ENCODE assay signal across 24 cellular contexts in the genomic region with DNA sequence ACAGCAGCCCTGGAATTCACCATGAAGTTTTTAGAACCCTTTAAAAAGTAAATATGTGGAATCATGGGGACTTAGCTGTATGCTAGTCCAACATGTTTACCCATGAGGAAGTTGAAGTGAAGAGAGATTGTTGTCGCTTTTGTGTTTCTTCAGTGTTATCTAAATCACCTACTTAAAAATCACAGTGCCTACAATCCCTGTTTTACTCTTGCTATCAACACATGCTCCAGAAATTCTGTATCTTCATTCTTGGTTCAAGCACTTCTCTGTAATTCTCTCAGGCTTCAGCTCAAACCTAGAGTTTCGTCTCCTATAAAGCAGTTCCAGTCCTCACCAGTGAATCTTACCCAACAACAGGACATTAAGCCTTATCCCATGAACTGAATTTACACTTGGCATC. TPM values are rescaled to one million over a fixed set of nuclear protein-coding genes. Genes with fewer than 3 reads are reported as not detected.
DNase-seq lines count a peak whose midpoint lies in the region; ATAC-seq, FAIRE-seq and TF ChIP-seq lines count a peak whose summit lies in the region.
"Had no signal": no experiment of that assay in that cellular context is flagged by ENCODE, and none has a peak within 500 bp of the region (broad histone marks: within the 10 kb centered on the region; RNA-seq: fewer than 3 reads in every experiment).

No MANE protein-coding gene starts in this region.

- no peak overlapping the region for H4K8ac ChIP-seq in mesendoderm (ENCODE audit: low read depth, low read length)

- no peak overlapping the region for H2AK5ac ChIP-seq in mesendoderm (ENCODE audit: low read length)

- H3K27me3 ChIP-seq in K562 (ENCODE audit: control insufficient read depth in 2 of 2, insufficient read depth in 2 of 2, low read length in 2 of 2) (no peaks in the 10 kb centered on the region), endodermal cell (ENCODE audit: control insufficient read depth, insufficient read depth, low read length, poor library complexity, severe bottlenecking) (no peaks in the 10 kb centered on the region), mesendoderm (ENCODE audit: insufficient read depth, low read length, poor library complexity) (no peaks in the 10 kb centered on the region)
- H3K27me3 ChIP-seq: BLaER1 treated with 17β-estradiol and CSF1 and Interleukin-3, amounts not matched to agents 10 nM and 100 nM had no signal

- in situ Hi-C loops in K562 (cut with MboI) = no loop called here

- no peak overlapping the region for H2BK120ac ChIP-seq in mesendoderm (ENCODE audit: low read depth, low read length)

- H4K5ac ChIP-seq in mesendoderm (ENCODE audit: low read length) = no peak overlapping the region

- H3K56ac ChIP-seq in mesendoderm (ENCODE audit: low read length) = peak overlapping the region; percentile 67

- H3K4me2 ChIP-seq in K562 (ENCODE audit: insufficient read depth, low read length) = no peak overlapping the region
- no peak overlapping the region for H3K4me2 ChIP-seq in mesendoderm (ENCODE audit: low read length)
- H3K4me2 ChIP-seq: A549; BLaER1 treated with 17β-estradiol and CSF1 and Interleukin-3, amounts not matched to agents 10 nM and 100 nM had no signal

- no peak for TF ChIP-seq RAD21 in K562 (CRISPR knock-in tag; conservative IDR thresholded peaks at IDR 0.05 in 1 of 2, IDR thresholded peaks at IDR 0.05 in 1 of 2)

- no peak for TF ChIP-seq EP300 in K562 (IDR thresholded peaks at IDR 0.05; ENCODE audit: low read length)

- H2BK15ac ChIP-seq in mesendoderm (replicated peaks; ENCODE audit: low read depth) = no peak overlapping the region

- peak overlapping the region; percentile 28 for H3K27ac Mint-ChIP-seq in endodermal cell
- no peak overlapping the region for H3K27ac Mint-ChIP-seq in activated CD8-positive, alpha-beta T cell treated with anti-CD3 and anti-CD28 coated beads, Interleukin-2, amount 10 ng/mL, durations not matched to agents 7 days and 5 days
- H3K27ac Mint-ChIP-seq: CD14-positive monocyte; CD4-positive, alpha-beta T cell; CD8-positive, alpha-beta memory T cell had no signal

- no peaks in the 10 kb centered on the region for H4K20me1 ChIP-seq in K562 (replicated peaks; ENCODE audit: control insufficient read depth, insufficient read depth, low read length)
- H4K20me1 ChIP-seq: BLaER1 treated with 17β-estradiol and CSF1 and Interleukin-3, amounts not matched to agents 10 nM and 100 nM had no signal

- H2AFZ ChIP-seq in K562 (ENCODE audit: low read depth, low read length) = no peak overlapping the region

- H3K79me2 ChIP-seq in K562 (ENCODE audit: control insufficient read depth, insufficient read depth, low read length) (no peaks in the 10 kb centered on the region), mesendoderm (ENCODE audit: control insufficient read depth, insufficient read depth, low read length) (no peaks in the 10 kb centered on the region)

- peaks cover 12 to 15% of the 10 kb centered on the region in 2 experiments; a peak in 4 of 5 replicates for H3K4me1 ChIP-seq in K562 (replicated peaks in 1 of 2; ENCODE audit: control insufficient read depth in 2 of 2, insufficient read depth in 2 of 2, low read length in 2 of 2)
- peaks cover 6% of the 10 kb centered on the region for H3K4me1 ChIP-seq in endodermal cell (ENCODE audit: control insufficient read depth, insufficient read depth, low read length)
- peaks cover 8% of the 10 kb centered on the region for H3K4me1 ChIP-seq in mesendoderm (ENCODE audit: control insufficient read depth, low read depth, low read length)
- H3K4me1 ChIP-seq: A549; BE2C; BLaER1 treated with 17β-estradiol and CSF1 and Interleukin-3, amounts not matched to agents 10 nM and 100 nM had no signal

- peaks cover 7% of the 10 kb centered on the region for H3K36me3 Mint-ChIP-seq in endodermal cell (ENCODE audit: low read depth)
- no peaks in the 10 kb centered on the region for H3K36me3 Mint-ChIP-seq in activated CD8-positive, alpha-beta T cell treated with anti-CD3 and anti-CD28 coated beads, Interleukin-2, amount 10 ng/mL, durations not matched to agents 7 days and 5 days (ENCODE audit: low read depth)
- H3K36me3 Mint-ChIP-seq: CD14-positive monocyte; CD8-positive, alpha-beta memory T cell had no signal

- H3K4me3 Mint-ChIP-seq in endodermal cell = no peak overlapping the region
- H3K4me3 Mint-ChIP-seq in activated CD8-positive, alpha-beta T cell treated with anti-CD3 and anti-CD28 coated beads, Interleukin-2, amount 10 ng/mL, durations not matched to agents 7 days and 5 days = no peak overlapping the region
- H3K4me3 Mint-ChIP-seq: CD14-positive monocyte; CD4-positive, alpha-beta T cell; CD8-positive, alpha-beta memory T cell had no signal

- H3K9me3 Mint-ChIP-seq in endodermal cell = no peaks in the 10 kb centered on the region
- H3K9me3 Mint-ChIP-seq in activated CD8-positive, alpha-beta T cell treated with anti-CD3 and anti-CD28 coated beads, Interleukin-2, amount 10 ng/mL, durations not matched to agents 7 days and 5 days (ENCODE audit: insufficient read depth) = no peaks in the 10 kb centered on the region
- H3K9me3 Mint-ChIP-seq: CD8-positive, alpha-beta memory T cell had no signal

- TF ChIP-seq CTCF in K562 (IDR thresholded peaks at IDR 0.05 in 2 of 3, conservative IDR thresholded peaks at IDR 0.05 in 1 of 3; ENCODE audit: insufficient read depth in 2 of 3, low read depth in 1 of 3, low read length in 3 of 3) (no peak), endodermal cell (conservative IDR thresholded peaks at IDR 0.05) (no peak)

- H3K4me3 ChIP-seq in K562 (no peak overlapping the region), endodermal cell (ENCODE audit: low read length) (no peak overlapping the region), mesendoderm (ENCODE audit: low read length) (no peak overlapping the region)
- H3K4me3 ChIP-seq: A549; BLaER1 treated with 17β-estradiol and CSF1 and Interleukin-3, amounts not matched to agents 10 nM and 100 nM had no signal

- H3K9ac ChIP-seq in K562 (ENCODE audit: insufficient read depth in 1 of 2, low read depth in 2 of 2, low read length in 2 of 2) (no peak overlapping the region), endodermal cell (ENCODE audit: extremely low read depth, low read length, poor library complexity, severe bottlenecking) (no peak overlapping the region), mesendoderm (ENCODE audit: low read length) (peak overlapping the region; percentile 26)
- H3K9ac ChIP-seq: BLaER1 treated with 17β-estradiol and CSF1 and Interleukin-3, amounts not matched to agents 10 nM and 100 nM had no signal

- peak overlapping the region; percentile 92 for H3K18ac ChIP-seq in mesendoderm (ENCODE audit: low read length)

- H3K79me1 ChIP-seq in mesendoderm (ENCODE audit: low read length) = no peaks in the 10 kb centered on the region

- H3K9me1 ChIP-seq in K562 (ENCODE audit: control insufficient read depth, insufficient read depth, low read length) = no peaks in the 10 kb centered on the region

- POLR2A ChIA-PET in K562 (lab: Yijun Ruan, JAX) = interaction anchor here (1.4 kb wide), 1 partner anchor 42 kb away, joined by 4 read pairs; no protein-coding TSS in a partner anchor
- POLR2A ChIA-PET in activated CD8-positive, alpha-beta T cell treated with anti-CD3 and anti-CD28 coated beads, Interleukin-2, amount 10 ng/mL, durations not matched to agents 7 days and 5 days (lab: Charles Lee) = no interaction called here

- no peak overlapping the region for H3K4ac ChIP-seq in mesendoderm (ENCODE audit: low read depth, low read length)

- intact Hi-C loops in K562 (cut with micrococcal nuclease) = no loop called here

- H3K27ac ChIP-seq in K562 (ENCODE audit: extremely low read depth, low read depth, low read length) (no peak overlapping the region), endodermal cell (ENCODE audit: low read depth, low read length) (no peak overlapping the region), mesendoderm (ENCODE audit: low read depth, low read length) (peak overlapping the region; percentile 74)
- H3K27ac ChIP-seq: A549; BLaER1 treated with 17β-estradiol and CSF1 and Interleukin-3, amounts not matched to agents 10 nM and 100 nM had no signal

- peak; percentile 72 for FAIRE-seq in K562 (lab: Jason Lieb, UNC)
- FAIRE-seq: A549, GM12891, GM18507 had no signal

- ATAC-seq in K562 = no peak
- ATAC-seq in activated CD8-positive, alpha-beta T cell treated with anti-CD3 and anti-CD28 coated beads, Interleukin-2, amount 10 ng/mL, durations not matched to agents 7 days and 5 days = no peak
- ATAC-seq: A549 had no signal

- H3K36me3 ChIP-seq in K562 (ENCODE audit: control insufficient read depth, insufficient read depth, low read length) (no peaks in the 10 kb centered on the region), endodermal cell (ENCODE audit: control insufficient read depth, insufficient read depth, low read length) (no peaks in the 10 kb centered on the region), mesendoderm (ENCODE audit: control insufficient read depth, insufficient read depth, low read length) (no peaks in the 10 kb centered on the region)
- H3K36me3 ChIP-seq: BE2C; BLaER1 treated with 17β-estradiol and CSF1 and Interleukin-3, amounts not matched to agents 10 nM and 100 nM had no signal

- H2BK5ac ChIP-seq in mesendoderm (ENCODE audit: low read length) = peak overlapping the region; percentile 89

- no peak overlapping the region for H3K23ac ChIP-seq in mesendoderm (ENCODE audit: low read length)

- no TSS peak for BruUV-seq in K562 (replicated peaks; lab: Mats Ljungman, UMichigan)

- CTCF ChIA-PET in K562 (lab: Yijun Ruan, JAX; ENCODE audit: low intra/inter-chr PET ratio) = no interaction called here
- CTCF ChIA-PET in activated CD8-positive, alpha-beta T cell treated with anti-CD3 and anti-CD28 coated beads, Interleukin-2, amount 10 ng/mL, durations not matched to agents 7 days and 5 days (lab: Charles Lee) = no interaction called here

- TF ChIP-seq POLR2A in K562 (conservative IDR thresholded peaks at IDR 0.05) = no peak

- H3K9me3 ChIP-seq in K562 (replicated peaks; ENCODE audit: control insufficient read depth, insufficient read depth, low read depth, low read length) (no peaks in the 10 kb centered on the region), endodermal cell (ENCODE audit: control insufficient read depth, low read length) (peaks cover 20% of the 10 kb centered on the region)
- H3K9me3 ChIP-seq: A549; BE2C; BLaER1 treated with 17β-estradiol and CSF1 and Interleukin-3, amounts not matched to agents 10 nM and 100 nM had no signal

- no peaks in the 10 kb centered on the region for H3K27me3 Mint-ChIP-seq in endodermal cell (ENCODE audit: insufficient read depth)
- H3K27me3 Mint-ChIP-seq in activated CD8-positive, alpha-beta T cell treated with anti-CD3 and anti-CD28 coated beads, Interleukin-2, amount 10 ng/mL, durations not matched to agents 7 days and 5 days (ENCODE audit: low read depth) = peaks cover 6% of the 10 kb centered on the region
- H3K27me3 Mint-ChIP-seq: CD4-positive, alpha-beta T cell had no signal

- WGBS in K562 (ENCODE audit: insufficient coverage, low coverage, missing lambda C conversion rate) = 7% methylated on average over 2 of the region's 2 CpGs
- WGBS in endodermal cell (ENCODE audit: insufficient coverage in 1 of 2, insufficient read length in 1 of 2), 2 experiments = 33 to 39% methylated on average over 2 of the region's 2 CpGs
- no CpG with 5 or more reads among the region's 2 CpGs for WGBS in mesendoderm (ENCODE audit: extremely low coverage, insufficient coverage, low lambda C conversion rate)

- peaks cover 40% of the 10 kb centered on the region for H3K4me1 Mint-ChIP-seq in endodermal cell
- no peaks in the 10 kb centered on the region for H3K4me1 Mint-ChIP-seq in activated CD8-positive, alpha-beta T cell treated with anti-CD3 and anti-CD28 coated beads, Interleukin-2, amount 10 ng/mL, durations not matched to agents 7 days and 5 days (ENCODE audit: low read depth)
- H3K4me1 Mint-ChIP-seq: CD14-positive monocyte; CD8-positive, alpha-beta memory T cell had no signal

- DNase-seq in K562 (ENCODE audit: extremely low read depth in 1 of 4, low spot score in 3 of 4) (no peak), endodermal cell (no peak), mesendoderm (peak; percentile 56), iPS-NIHi11 (ENCODE audit: low spot score) (no peak), MV-4-11 (lab: John Stamatoyannopoulos, UW) (no peak)
- no peak for DNase-seq in activated CD8-positive, alpha-beta T cell treated with anti-CD3 and anti-CD28 coated beads, Interleukin-2, amount 10 ng/mL, durations not matched to agents 7 days and 5 days
- DNase-seq: 8988T; ACHN; AML-193; BE2C; Calu3; CD4-positive, alpha-beta T cell; CD8-positive, alpha-beta memory T cell; DMS53; DMS79 treated with DMSO at 0.1 percent for 48 hours; GF-D8; GOT3; H7; HCEC 1CT had no signal

RNA-seq across cellular contexts. Expression of a gene that starts 30.5 kb away (rescaled TPM):
- 8.3 and 13.4 TPM in 2 replicates for total RNA-seq in K562 (2011; cell fraction: chromatin; rRNA removed; ENCODE audit: low replicate concordance)
- total RNA-seq in K562 (2011; cell fraction: nucleolus; rRNA removed) = 10.8 and 11.2 TPM in 2 replicates
- 15.5 and 19.1 TPM in 2 replicates for total RNA-seq in K562 (2011; cell fraction: nucleoplasm; rRNA removed)
- total RNA-seq in K562 (2014; rRNA removed) (22.3 and 22.9 TPM in 2 replicates), K562 (2014; rRNA removed; fragmentation: Illumina TruSeq; extraction: Trizol) (18.7 and 21.7 TPM in 2 replicates), K562 (2015; rRNA removed; fragmentation: Illumina TruSeq; extraction: Trizol) (15.6 and 17.6 TPM in 2 replicates), K562 (2021) (17.1 and 21.3 TPM in 2 replicates), endodermal cell (10 to 100 TPM; 35.3 to 35.8 TPM)
- polyA plus RNA-seq in K562 (2011; rRNA removed) (17.7 and 19.0 TPM in 2 replicates), K562 (2014; fragmentation: Illumina TruSeq; extraction: Trizol) (20.3 and 22.6 TPM in 2 replicates), K562 (2014; fragmentation: Nextera tagmentation; extraction: Ambion mirVana) (10 to 100 TPM; 12.3 to 14.5 TPM), K562 (2014; rRNA removed) (27.9 and 29.9 TPM in 2 replicates)
- polyA plus RNA-seq in K562 (2011; cell fraction: cytosol; rRNA removed) = 15.7 and 19.8 TPM in 2 replicates
- polyA plus RNA-seq in K562 (2011; cell fraction: nucleus; rRNA removed) = 11.0 and 12.8 TPM in 2 replicates
- 16.6 and 23.6 TPM in 2 replicates for polyA plus RNA-seq in K562 (2012)
- 16.9 and 22.1 TPM in 2 replicates for polyA minus RNA-seq in K562 (2011; rRNA and poly(A)+ RNA removed)
- polyA minus RNA-seq in K562 (2011; cell fraction: cytosol; rRNA and poly(A)+ RNA removed) = 6.8 and 7.9 TPM in 2 replicates
- 5.1 and 10.0 TPM in 2 replicates for polyA minus RNA-seq in K562 (2011; cell fraction: nucleus; rRNA and poly(A)+ RNA removed)
- polyA plus RNA-seq in endodermal cell (2013, experiment 1 of 2) = 37.6 TPM
- polyA plus RNA-seq in endodermal cell (2013, experiment 2 of 2) = 35.4 TPM
- polyA plus RNA-seq in mesendoderm (2013, experiment 1 of 2) = 35.3 TPM
- polyA plus RNA-seq in mesendoderm (2013, experiment 2 of 2) = 36.3 TPM
- 10 to 100 TPM; 21.1 to 22.8 TPM for total RNA-seq in activated CD8-positive, alpha-beta T cell treated with anti-CD3 and anti-CD28 coated beads, Interleukin-2, amount 10 ng/mL, durations not matched to agents 7 days and 5 days
